In the genomic region with DNA sequence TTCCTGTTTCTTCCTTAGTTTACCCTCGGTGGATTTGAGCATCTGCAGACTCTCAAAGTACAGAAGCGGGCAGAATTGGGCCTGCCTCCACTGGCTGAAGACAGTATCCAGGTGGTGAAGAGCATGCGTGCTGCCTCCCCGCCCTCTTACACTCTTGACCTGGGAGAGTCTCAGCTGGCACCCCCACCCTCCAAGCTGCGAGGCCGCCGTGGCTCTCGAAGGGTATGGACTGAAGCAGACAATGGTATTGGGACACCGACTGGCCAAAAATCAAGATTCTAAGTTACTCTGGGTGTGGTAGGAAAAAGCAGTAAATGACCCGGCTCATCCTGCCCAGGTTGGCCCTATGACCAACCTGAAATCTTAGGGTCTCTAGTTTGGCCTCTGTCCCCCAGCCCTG, we compare ENCODE assay signal across 9 cellular contexts. TPM values are rescaled to one million over a fixed set of nuclear protein-coding genes. Genes with fewer than 3 reads are reported as not detected.
"Had no signal": no experiment of that assay in that cellular context is flagged by ENCODE, and none has a peak within 500 bp of the region (broad histone marks: within the 10 kb centered on the region; RNA-seq: fewer than 3 reads in every experiment).

No MANE protein-coding gene starts in this region.

- H3K4me3 ChIP-seq: GM23248, GM23338, HAP-1 had no signal

- H3K9me3 ChIP-seq: HAP-1 had no signal

- H3K4me1 ChIP-seq: HAP-1 had no signal

- H3K4me1 Mint-ChIP-seq: GM23338, H9 had no signal

- H3K4me2 ChIP-seq: GM23338 had no signal

- H3K9me3 Mint-ChIP-seq: GM23338, H9, HFFc6 had no signal

- H3K9ac ChIP-seq: GM23248 had no signal

- DNase-seq: GM23248, GOT3, H7, H9, HCEC 1CT, HFFc6 had no signal

- H3K4me3 Mint-ChIP-seq: GM23338, H9, HFFc6 had no signal

- H3K27ac Mint-ChIP-seq: GM23338, H9, HFFc6 had no signal

- ATAC-seq: GM23338, HCT116 had no signal

- H3K27ac ChIP-seq: GM23248 had no signal

- H2AFZ ChIP-seq: GM23248, GM23338 had no signal

RNA-seq across cellular contexts. Expression of a gene that starts 45.9 kb away (rescaled TPM):
- total RNA-seq: GM23248, GM23338, H7, HFFc6 had no signal
